In genomic region chrX:131854586-131854985, GRCh38 we compare ENCODE assay signal across 11 cellular contexts.
A peak's percentile ranks its signal among the peaks of the same experiment; 100 is the strongest.
DNase-seq lines count a peak whose midpoint lies in the region; ATAC-seq and TF ChIP-seq lines count a peak whose summit lies in the region.
"Had no signal": no experiment of that assay in that cellular context is flagged by ENCODE, and none has a peak within 500 bp of the region (broad histone marks: within the 10 kb centered on the region; RNA-seq: fewer than 3 reads in every experiment).

No MANE protein-coding gene starts in this region.

- no TSS peak for BruUV-seq in IMR-90 (replicated peaks; lab: Mats Ljungman, UMichigan)

- H2AFZ ChIP-seq in IMR-90 (replicated peaks; ENCODE audit: low read length, poor library complexity), result no peak overlapping the region

- no peak overlapping the region for H3K18ac ChIP-seq in IMR-90 (ENCODE audit: low read depth, low read length)

- H2BK5ac ChIP-seq in IMR-90 (ENCODE audit: low read depth, low read length, poor library complexity, severe bottlenecking), result no peak overlapping the region

- no peak overlapping the region for H2AK9ac ChIP-seq in IMR-90 (replicated peaks; ENCODE audit: low read depth, low read length, poor library complexity)

- H2BK120ac ChIP-seq in IMR-90 (ENCODE audit: low read depth, low read length), result no peak overlapping the region

- CTCF ChIA-PET in IMR-90 (lab: Yijun Ruan, JAX), result interaction anchor here (0.7 kb wide), 1 partner anchor 601 kb away, joined by 4 read pairs; no protein-coding TSS in a partner anchor

- H3K27ac ChIP-seq in C4-2B, result no peak overlapping the region
- no peak overlapping the region for H3K27ac ChIP-seq in IMR-90 (ENCODE audit: insufficient read depth, low read length)
- H3K27ac ChIP-seq in VCaP, result no peak overlapping the region
- H3K27ac ChIP-seq: esophagus muscularis mucosa had no signal

- H3K9me1 ChIP-seq in IMR-90 (ENCODE audit: insufficient read depth, low read length), result no peaks in the 10 kb centered on the region

- H3K4me2 ChIP-seq in IMR-90 (ENCODE audit: low read depth, low read length), result no peak overlapping the region

- H3K27me3 ChIP-seq in IMR-90 (ENCODE audit: control insufficient read depth, insufficient read depth, low read length), result peaks cover 5% of the 10 kb centered on the region

- intact Hi-C loops in IMR-90 (cut with micrococcal nuclease), result no loop called here

- H3K36me3 ChIP-seq in IMR-90 (ENCODE audit: control insufficient read depth, insufficient read depth, low read length), result no peaks in the 10 kb centered on the region
- H3K36me3 ChIP-seq: esophagus muscularis mucosa had no signal

- no peak for ATAC-seq in IMR-90 (ENCODE audit: low read depth)
- ATAC-seq in GM19328 (IDR thresholded peaks at IDR 0.05; ENCODE audit: unreplicated experiment), result no peak
- no peak for ATAC-seq in HG02870 (IDR thresholded peaks at IDR 0.05; ENCODE audit: unreplicated experiment)
- ATAC-seq: left colon, sciatic nerve had no signal

- H4K91ac ChIP-seq in IMR-90 (ENCODE audit: insufficient read depth, low read depth, low read length), result no peak overlapping the region

- DNase-seq in IMR-90 (no peak), left kidney (ENCODE audit: low read depth, low spot score) (peak; percentile 25), DMS153 (lab: John Stamatoyannopoulos, UW) (no peak), NCI-H524 (lab: John Stamatoyannopoulos, UW) (no peak)
- DNase-seq: left colon had no signal

- H3K23ac ChIP-seq in IMR-90 (ENCODE audit: low read depth, low read length), result no peak overlapping the region

- H2AK5ac ChIP-seq in IMR-90 (ENCODE audit: low read depth, low read length), result no peak overlapping the region

- no peaks in the 10 kb centered on the region for H3K79me1 ChIP-seq in IMR-90 (ENCODE audit: low read depth in 1 of 2, low read length in 2 of 2)

- no peak overlapping the region for H2BK15ac ChIP-seq in IMR-90 (ENCODE audit: low read depth, low read length)

- H4K5ac ChIP-seq in IMR-90 (ENCODE audit: low read depth, low read length), result no peak overlapping the region

- in situ Hi-C loops in IMR-90 (cut with MboI; ENCODE audit: low sequenced_read_pairs), result no loop called here

- TF ChIP-seq RAD21 in IMR-90 (IDR thresholded peaks at IDR 0.05; ENCODE audit: low read length), result no peak

- no peaks in the 10 kb centered on the region for H4K20me1 ChIP-seq in IMR-90 (ENCODE audit: insufficient read depth, low read length)

- no peak overlapping the region for H3K4me3 ChIP-seq in IMR-90 (ENCODE audit: insufficient read depth, low read depth, low read length)
- H3K4me3 ChIP-seq: esophagus muscularis mucosa had no signal

- peaks cover 2% of the 10 kb centered on the region; the same call in 1 of the 2 replicates for H3K9me3 ChIP-seq in IMR-90 (ENCODE audit: control insufficient read depth, insufficient read depth, low read length)
- H3K9me3 ChIP-seq: esophagus muscularis mucosa had no signal

- H2BK20ac ChIP-seq in IMR-90 (ENCODE audit: low read depth, low read length), result no peak overlapping the region

- H3K4ac ChIP-seq in IMR-90 (ENCODE audit: low read depth, low read length), result no peak overlapping the region

- no peak for TF ChIP-seq POLR2A in IMR-90 (IDR thresholded peaks at IDR 0.05; ENCODE audit: low read depth, low read length)

- H3K56ac ChIP-seq in IMR-90 (ENCODE audit: extremely low read depth, insufficient read depth, low read length), result no peak overlapping the region

- no peak overlapping the region for H3K9ac ChIP-seq in IMR-90 (ENCODE audit: low read depth, low read length)

- POLR2A ChIA-PET in IMR-90 (lab: Charles Lee; ENCODE audit: unreplicated experiment), result no interaction called here

- H3K4me1 ChIP-seq in IMR-90 (ENCODE audit: control insufficient read depth, insufficient read depth, low read length), result no peaks in the 10 kb centered on the region
- H3K4me1 ChIP-seq: esophagus muscularis mucosa had no signal

- no peak overlapping the region for H4K8ac ChIP-seq in IMR-90 (ENCODE audit: low read depth in 2 of 2, low read length in 2 of 2)

- dilution Hi-C loops in IMR-90 (cut with HindIII; ENCODE audit: low sequenced_read_pairs, unreplicated experiment), result no loop called here

- no peak overlapping the region for H3K14ac ChIP-seq in IMR-90 (replicated peaks; ENCODE audit: low read depth, low read length)

- TF ChIP-seq CTCF in C4-2B (conservative IDR thresholded peaks at IDR 0.05) (peak; percentile 59), IMR-90 (conservative IDR thresholded peaks at IDR 0.05; ENCODE audit: low read depth, low read length) (0 out of 2 replicates have a peak, but pooled peaks have one; percentile 6), VCaP (conservative IDR thresholded peaks at IDR 0.05) (peak; percentile 49)

TF ChIP-seq in IMR-90, 13 proteins besides CTCF, POLR2A, EP300 and RAD21:
- no peak for TF ChIP-seq USF2 (IDR thresholded peaks at IDR 0.05; ENCODE audit: low read depth, low read length)
- TF ChIP-seq RCOR1 (IDR thresholded peaks at IDR 0.05; ENCODE audit: insufficient replicate concordance, low read length), result no peak
- no peak for TF ChIP-seq SMC3 (IDR thresholded peaks at IDR 0.05; ENCODE audit: low read depth, low read length)
- TF ChIP-seq CHD1 (IDR thresholded peaks at IDR 0.05; ENCODE audit: low read depth, low read length), result no peak
- no peak for TF ChIP-seq ELK1 (IDR thresholded peaks at IDR 0.05; ENCODE audit: borderline replicate concordance, low read depth, low read length)

Comparison
In these comparisons a context has a peak if more than half of its experiments do, and no peak if none do; other contexts are left out.
1. CTCF ChIP-seq: peak in every context shown above with its lines; median percentile 59 in C4-2B; 49 in VCaP; 6 in IMR-90.